ENCODE assay signal across 8 cellular contexts in the genomic region with DNA sequence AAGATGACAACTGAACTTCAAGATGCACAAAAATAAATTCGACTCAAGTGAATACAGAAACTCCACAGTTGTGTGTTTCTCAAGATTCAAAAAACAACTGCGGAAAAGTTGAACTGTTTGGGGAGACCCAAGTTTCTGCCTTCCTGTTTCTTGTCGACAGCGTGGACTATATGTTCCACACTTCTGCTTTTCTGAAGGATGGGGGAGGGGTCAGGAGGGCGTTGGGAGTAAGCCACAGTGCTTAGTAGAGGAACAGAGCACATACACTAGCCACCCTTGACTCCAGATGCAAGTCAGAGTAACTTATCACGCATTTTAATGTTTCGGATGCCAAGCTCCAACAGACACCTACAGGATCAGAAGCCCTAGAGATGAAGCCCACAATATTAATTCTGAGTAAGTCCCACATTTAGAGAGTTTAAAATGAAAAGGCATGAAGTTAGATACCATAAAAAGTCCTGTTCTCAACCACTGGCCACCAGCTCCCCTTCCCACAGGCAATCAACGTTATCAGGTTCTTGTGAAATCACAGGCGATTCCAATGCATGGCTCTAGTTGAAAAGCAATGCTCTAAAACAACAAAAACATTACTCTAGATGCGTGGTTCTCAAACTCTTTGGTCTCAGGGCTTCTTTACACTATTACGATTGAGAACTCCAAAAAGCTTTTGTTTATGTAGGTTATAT. TPM values are rescaled to one million over a fixed set of nuclear protein-coding genes. Genes with fewer than 3 reads are reported as not detected.
A peak's percentile ranks its signal among the peaks of the same experiment; 100 is the strongest.
DNase-seq lines count a peak whose midpoint lies in the region; ATAC-seq lines count a peak whose summit lies in the region.

No MANE protein-coding gene starts in this region.

- no peaks in the 10 kb centered on the region for H3K9me3 Mint-ChIP-seq in activated T-helper 17 cell treated with anti-CD3 and anti-CD28 coated beads, Interleukin-2, amount 50 U/mL, for 72 hours
- no peaks in the 10 kb centered on the region for H3K9me3 Mint-ChIP-seq in effector memory CD8-positive, alpha-beta T cell

- DNase-seq in Ammon's horn (ENCODE audit: low spot score) (peak; percentile 70), NCI-H526 (lab: John Stamatoyannopoulos, UW) (no peak), NCI-H446 treated with DMSO at 0.1 percent for 48 hours (lab: John Stamatoyannopoulos, UW) (no peak), superior temporal gyrus (ENCODE audit: extremely low spot score) (no peak)
- DNase-seq in effector memory CD8-positive, alpha-beta T cell, result no peak

- no peak overlapping the region for H3K4me3 Mint-ChIP-seq in activated T-helper 17 cell treated with anti-CD3 and anti-CD28 coated beads, Interleukin-2, amount 50 U/mL, for 72 hours
- no peak overlapping the region for H3K4me3 Mint-ChIP-seq in effector memory CD8-positive, alpha-beta T cell

- peak; percentile 34 for ATAC-seq in GM19372 (IDR thresholded peaks at IDR 0.05; ENCODE audit: low read depth, unreplicated experiment)
- peak; percentile 32 for ATAC-seq in HG03196 (IDR thresholded peaks at IDR 0.05; ENCODE audit: unreplicated experiment)
- no peak for ATAC-seq in activated T-helper 17 cell treated with anti-CD3 and anti-CD28 coated beads, Interleukin-2, amount 50 U/mL, for 72 hours (replicated peaks)
- no peak for ATAC-seq in effector memory CD8-positive, alpha-beta T cell (replicated peaks)

- no peaks in the 10 kb centered on the region for H3K27me3 Mint-ChIP-seq in activated T-helper 17 cell treated with anti-CD3 and anti-CD28 coated beads, Interleukin-2, amount 50 U/mL, for 72 hours
- H3K27me3 Mint-ChIP-seq in effector memory CD8-positive, alpha-beta T cell, result no peaks in the 10 kb centered on the region

- peaks cover 28% of the 10 kb centered on the region for H3K4me1 Mint-ChIP-seq in activated T-helper 17 cell treated with anti-CD3 and anti-CD28 coated beads, Interleukin-2, amount 50 U/mL, for 72 hours
- H3K4me1 Mint-ChIP-seq in effector memory CD8-positive, alpha-beta T cell (ENCODE audit: low read depth in 2 of 2), result peaks cover 35 to 43% of the 10 kb centered on the region in 2 donors

- H3K36me3 Mint-ChIP-seq in activated T-helper 17 cell treated with anti-CD3 and anti-CD28 coated beads, Interleukin-2, amount 50 U/mL, for 72 hours (ENCODE audit: low read depth), result peaks cover 3% of the 10 kb centered on the region
- peaks cover 14% of the 10 kb centered on the region for H3K36me3 Mint-ChIP-seq in effector memory CD8-positive, alpha-beta T cell (ENCODE audit: insufficient read depth)

- peak overlapping the region; percentile 20 for H3K27ac Mint-ChIP-seq in activated T-helper 17 cell treated with anti-CD3 and anti-CD28 coated beads, Interleukin-2, amount 50 U/mL, for 72 hours
- no peak overlapping the region for H3K27ac Mint-ChIP-seq in effector memory CD8-positive, alpha-beta T cell

RNA-seq across cellular contexts. Expression of a gene that starts 4.2 kb away (rescaled TPM):
- 10 to 100 TPM; 31.3 to 46.4 TPM for total RNA-seq in activated T-helper 17 cell treated with anti-CD3 and anti-CD28 coated beads, Interleukin-2, amount 50 U/mL, for 72 hours

Comparison
In these comparisons a context has a peak if more than half of its experiments do, and no peak if none do; other contexts are left out.
1. ATAC-seq: peak in GM19372 (single experiment) and HG03196 (single experiment); none in activated T-helper 17 cell treated with anti-CD3 and anti-CD28 coated beads, Interleukin-2, amount 50 U/mL, for 72 hours (single experiment) and effector memory CD8-positive, alpha-beta T cell (single experiment).